Comparison of ENCODE assay signal across 36 cellular contexts in the genomic region with DNA sequence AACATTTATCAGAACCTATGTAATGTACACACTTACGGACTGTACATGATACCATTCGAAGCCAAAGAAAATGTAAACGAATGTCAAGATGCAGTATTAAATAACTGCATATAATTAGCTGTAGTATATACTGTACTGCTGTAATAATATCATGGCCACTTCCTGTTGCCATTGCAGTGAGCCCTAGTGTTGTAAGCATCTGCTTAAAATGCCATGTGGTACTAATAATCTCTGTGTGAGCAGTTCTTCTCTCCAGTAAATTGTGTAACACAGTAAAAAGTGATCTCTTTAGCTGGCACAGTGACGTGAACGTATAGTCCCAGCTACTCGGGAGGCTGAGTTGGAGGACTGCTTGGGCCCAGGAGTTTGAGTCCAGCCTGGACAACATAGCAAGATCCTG. TPM values are rescaled to one million over a fixed set of nuclear protein-coding genes. Genes with fewer than 3 reads are reported as not detected.
DNase-seq lines count a peak whose midpoint lies in the region; ATAC-seq, FAIRE-seq and TF ChIP-seq lines count a peak whose summit lies in the region.
"Had no signal": no experiment of that assay in that cellular context is flagged by ENCODE, and none has a peak within 500 bp of the region (broad histone marks: within the 10 kb centered on the region; RNA-seq: fewer than 3 reads in every experiment).

No MANE protein-coding gene starts in this region.

- no peak overlapping the region for H3K4me2 ChIP-seq in trophoblast cell (ENCODE audit: low read length)
- H3K4me2 ChIP-seq: BLaER1, neural progenitor cell had no signal

- no peak overlapping the region for H4K12ac ChIP-seq in trophoblast cell (ENCODE audit: low read depth, low read length)

- no TSS peak for BruUV-seq in A673 (replicated peaks; lab: Mats Ljungman, UMichigan)

- no peak overlapping the region for H2BK5ac ChIP-seq in trophoblast cell (ENCODE audit: low read depth, low read length, poor library complexity)

- no peak overlapping the region for H2BK12ac ChIP-seq in trophoblast cell (ENCODE audit: low read length)

- no peak for TF ChIP-seq CTCF in A673 (conservative IDR thresholded peaks at IDR 0.05; ENCODE audit: low read depth, low read length)

- no peak overlapping the region for H3K4me3 Mint-ChIP-seq in CD4-positive, CD25-positive, alpha-beta regulatory T cell
- H3K4me3 Mint-ChIP-seq: activated CD4-positive, alpha-beta memory T cell treated with anti-CD3 and anti-CD28 coated beads, Interleukin-2, amount 10 ng/mL, durations not matched to agents 7 days and 5 days; brain; neural progenitor cell had no signal

- H3K27me3 Mint-ChIP-seq in CD4-positive, CD25-positive, alpha-beta regulatory T cell: no peaks in the 10 kb centered on the region
- H3K27me3 Mint-ChIP-seq: activated CD4-positive, alpha-beta memory T cell treated with anti-CD3 and anti-CD28 coated beads, Interleukin-2, amount 10 ng/mL, durations not matched to agents 7 days and 5 days; brain had no signal

- POLR2A ChIA-PET in A673 (lab: Charles Lee; ENCODE audit: low non-redundant PET): interaction anchor here (0.7 kb wide), 1 partner anchor 138 kb away, joined by 5 read pairs; no protein-coding TSS in a partner anchor

- H3K36me3 Mint-ChIP-seq in CD4-positive, CD25-positive, alpha-beta regulatory T cell: peaks cover 45% of the 10 kb centered on the region

- no peak overlapping the region for H3K18ac ChIP-seq in trophoblast cell (ENCODE audit: low read length)

- H3K23ac ChIP-seq in trophoblast cell (ENCODE audit: low read length): no peak overlapping the region

- H2BK120ac ChIP-seq in trophoblast cell (ENCODE audit: insufficient read depth, low read length, poor library complexity): no peak overlapping the region

- no peaks in the 10 kb centered on the region for H3K79me2 ChIP-seq in trophoblast cell (ENCODE audit: control insufficient read depth, insufficient read depth, low read length, poor library complexity)

- H3K9me3 ChIP-seq in A673 (ENCODE audit: low read depth, low read length, poor library complexity, severe bottlenecking): no peaks in the 10 kb centered on the region
- H3K9me3 ChIP-seq in CD4-positive, CD25-positive, alpha-beta regulatory T cell (ENCODE audit: control insufficient read depth in 2 of 2, low read length in 2 of 2): no peaks in the 10 kb centered on the region
- H3K9me3 ChIP-seq in trophoblast cell (ENCODE audit: insufficient read depth, low read depth, low read length): no peaks in the 10 kb centered on the region
- H3K9me3 ChIP-seq: BLaER1, Caco-2, MG63, suprapubic skin had no signal

- peak; percentile 44 for DNase-seq in A673 (ENCODE audit: low spot score)
- peak in 1 of 3 donors; percentile 31 for DNase-seq in CD4-positive, CD25-positive, alpha-beta regulatory T cell
- DNase-seq in MV-4-11 (lab: John Stamatoyannopoulos, UW): peak; percentile 34
- peak; percentile 75 for DNase-seq in fibroblast of peridontal ligament (ENCODE audit: extremely low read depth)
- DNase-seq in RCC 7860 (ENCODE audit: low spot score): no peak
- DNase-seq in trophoblast cell: no peak
- no peak for DNase-seq in foreskin melanocyte
- DNase-seq: activated CD4-positive, alpha-beta memory T cell treated with anti-CD3 and anti-CD28 coated beads, Interleukin-2, amount 10 ng/mL, durations not matched to agents 7 days and 5 days; activated CD4-positive, alpha-beta T cell treated with anti-CD3 and anti-CD28 coated beads for 1 hour; activated CD8-positive, alpha-beta memory T cell treated with anti-CD3 and anti-CD28 coated beads, Interleukin-2, amount 50 U/mL, for 4 hours; activated naive CD4-positive, alpha-beta T cell treated with Interleukin-2 at 50 U/mL for 16 hours; amniotic stem cell; Caco-2; DMS53; islet precursor cell; KG1; left ventricle myocardium superior; MG63; NCI-H1417 treated with DMSO at 0.1 percent for 48 hours; NCI-H2081; NCI-H2227 treated with DMSO at 0.1 percent for 48 hours; NCI-H526; NK-92 treated with Interleukin-12 subunit alpha and Interleukin-12 subunit beta, amount 100 ng/mL, for 24 hours; PC-3; stimulated activated CD4-positive, alpha-beta T cell treated with anti-CD3 and anti-CD28 coated beads, Interleukin-1b, Interleukin-23, amount 100 ng/mL, for 48 hours; stimulated activated naive CD4-positive, alpha-beta T cell treated with Interleukin-2 at 50 U/mL for 16 hours had no signal

- peak in 1 of 2 donors; percentile 46 for ATAC-seq in CD4-positive, CD25-positive, alpha-beta regulatory T cell (ENCODE audit: low read depth in 2 of 2)
- no peak for ATAC-seq in HG02571 (IDR thresholded peaks at IDR 0.05; ENCODE audit: unreplicated experiment)
- ATAC-seq: esophagus mucosa, left ventricle myocardium superior, PC-3, Right ventricle myocardium inferior had no signal

- H4K8ac ChIP-seq in trophoblast cell (ENCODE audit: low read depth, low read length): no peak overlapping the region

- H3K27ac ChIP-seq in A673 (ENCODE audit: low read depth, low read length, poor library complexity, severe bottlenecking): no peak overlapping the region
- H3K27ac ChIP-seq in CD4-positive, CD25-positive, alpha-beta regulatory T cell (ENCODE audit: insufficient read depth, low read length, poor library complexity, severe bottlenecking): no peak overlapping the region
- no peak overlapping the region for H3K27ac ChIP-seq in trophoblast cell (ENCODE audit: low read depth, low read length)
- H3K27ac ChIP-seq: BLaER1, neural progenitor cell, suprapubic skin had no signal

- no peak overlapping the region for H2AFZ ChIP-seq in trophoblast cell (ENCODE audit: insufficient read depth, low read length, poor library complexity)
- H2AFZ ChIP-seq: neural progenitor cell had no signal

- H3K36me3 ChIP-seq in A673 (ENCODE audit: insufficient read depth, low read length, poor library complexity, severe bottlenecking) (peaks cover 72% of the 10 kb centered on the region), trophoblast cell (ENCODE audit: control insufficient read depth in 1 of 2, insufficient read depth in 2 of 2, low read length in 2 of 2) (peaks cover 10 to 14% of the 10 kb centered on the region in 2 experiments)
- H3K36me3 ChIP-seq in CD4-positive, CD25-positive, alpha-beta regulatory T cell (ENCODE audit: control insufficient read depth, insufficient read depth, low read length): peaks cover 59% of the 10 kb centered on the region

- no peak overlapping the region for H3K9ac ChIP-seq in trophoblast cell (ENCODE audit: low read length)
- H3K9ac ChIP-seq: BLaER1, neural progenitor cell had no signal

- no peaks in the 10 kb centered on the region for H3K9me3 Mint-ChIP-seq in CD4-positive, CD25-positive, alpha-beta regulatory T cell
- H3K9me3 Mint-ChIP-seq: activated CD4-positive, alpha-beta memory T cell treated with anti-CD3 and anti-CD28 coated beads, Interleukin-2, amount 10 ng/mL, durations not matched to agents 7 days and 5 days; brain; neural progenitor cell had no signal

- H3K4me3 ChIP-seq in A673 (ENCODE audit: low read depth, low read length, poor library complexity, severe bottlenecking) (no peak overlapping the region), trophoblast cell (ENCODE audit: low read depth, low read length) (no peak overlapping the region)
- no peak overlapping the region for H3K4me3 ChIP-seq in CD4-positive, CD25-positive, alpha-beta regulatory T cell (ENCODE audit: low read depth, low read length)
- H3K4me3 ChIP-seq: BLaER1, MG63, neural progenitor cell, suprapubic skin had no signal

- H3K4ac ChIP-seq in trophoblast cell (ENCODE audit: low read depth, low read length): no peak overlapping the region

- no peak overlapping the region for H2AK5ac ChIP-seq in trophoblast cell (ENCODE audit: low read length)

- H3K14ac ChIP-seq in trophoblast cell (ENCODE audit: low read length): no peak overlapping the region

- WGBS in trophoblast cell (ENCODE audit: extremely low coverage, insufficient coverage, insufficient read length): no CpG with 5 or more reads among the region's 6 CpGs

- intact Hi-C loops in A673 (cut with micrococcal nuclease; ENCODE audit: unreplicated experiment): no loop called here

- no peak overlapping the region for H4K91ac ChIP-seq in trophoblast cell (ENCODE audit: low read depth, low read length)

- FAIRE-seq in RCC 7860 (lab: Jason Lieb, UNC): no peak
- FAIRE-seq: A204.1, G401.6, H54 had no signal

- H3K27me3 ChIP-seq in A673 (replicated peaks; ENCODE audit: insufficient read depth, low read depth, low read length, poor library complexity) (no peaks in the 10 kb centered on the region), trophoblast cell (ENCODE audit: insufficient read depth, low read length) (no peaks in the 10 kb centered on the region)
- H3K27me3 ChIP-seq in CD4-positive, CD25-positive, alpha-beta regulatory T cell (ENCODE audit: control insufficient read depth, insufficient read depth, low read length): no peaks in the 10 kb centered on the region
- H3K27me3 ChIP-seq: BLaER1, MG63, neural progenitor cell, suprapubic skin had no signal

- peaks cover 8% of the 10 kb centered on the region for H3K4me1 ChIP-seq in A673 (ENCODE audit: insufficient read depth, low read length, poor library complexity, severe bottlenecking)
- H3K4me1 ChIP-seq in CD4-positive, CD25-positive, alpha-beta regulatory T cell (ENCODE audit: control insufficient read depth, insufficient read depth, low read length, poor library complexity, severe bottlenecking): peaks cover 2% of the 10 kb centered on the region
- no peaks in the 10 kb centered on the region for H3K4me1 ChIP-seq in trophoblast cell (ENCODE audit: control insufficient read depth in 1 of 2, insufficient read depth in 2 of 2, low read length in 2 of 2)
- H3K4me1 ChIP-seq: Caco-2, neural progenitor cell, suprapubic skin had no signal

- peak overlapping the region in 2 of 3 donors; percentile 20 to 69 for H3K27ac Mint-ChIP-seq in CD4-positive, CD25-positive, alpha-beta regulatory T cell
- H3K27ac Mint-ChIP-seq: activated CD4-positive, alpha-beta memory T cell treated with anti-CD3 and anti-CD28 coated beads, Interleukin-2, amount 10 ng/mL, durations not matched to agents 7 days and 5 days; brain; neural progenitor cell had no signal

- no peaks in the 10 kb centered on the region for H3K79me1 ChIP-seq in trophoblast cell (ENCODE audit: low read length)

- H3K4me1 Mint-ChIP-seq in CD4-positive, CD25-positive, alpha-beta regulatory T cell: peaks cover 31 to 59% (median 46%) of the 10 kb centered on the region in 4 donors
- H3K4me1 Mint-ChIP-seq: brain, neural progenitor cell had no signal

- CTCF ChIA-PET in A673 (lab: Charles Lee): no interaction called here

RNA-seq across cellular contexts. Expression of a gene that starts 8.6 kb away (rescaled TPM):
- total RNA-seq in A673 (2021): 55.4 and 68.5 TPM in 2 replicates
- 71.5 TPM for total RNA-seq in CD4-positive, CD25-positive, alpha-beta regulatory T cell
- 10 to 100 TPM; 21.6 to 27.7 (median 24.6) TPM for polyA plus RNA-seq in CD4-positive, CD25-positive, alpha-beta regulatory T cell
- 13.9 and 16.3 TPM in 2 replicates for polyA plus RNA-seq in trophoblast cell (2013)

RNA-seq across cellular contexts. Expression of a gene that starts 56.3 kb away (rescaled TPM):
- 1.2 and 1.6 TPM in 2 replicates for total RNA-seq in A673 (2021)
- total RNA-seq in CD4-positive, CD25-positive, alpha-beta regulatory T cell: 44.1 TPM
- polyA plus RNA-seq in CD4-positive, CD25-positive, alpha-beta regulatory T cell: 10 to 100 TPM in 2 of 4 donors, 1 to 10 TPM in 2; 7.8 to 20.6 (median 12.8) TPM
- 0.05 and 0.06 TPM in 2 replicates for polyA plus RNA-seq in trophoblast cell (2013)

RNA-seq across cellular contexts. Expression of a gene that starts 56.5 kb away (rescaled TPM):
- 1,596 and 1,873 TPM in 2 replicates for total RNA-seq in A673 (2021)
- total RNA-seq in CD4-positive, CD25-positive, alpha-beta regulatory T cell: 7,793 TPM
- over 10,000 TPM; 37,989 to 53,417 (median 43,977) TPM for polyA plus RNA-seq in CD4-positive, CD25-positive, alpha-beta regulatory T cell
- polyA plus RNA-seq in trophoblast cell (2013): 196 and 199 TPM in 2 replicates

Comparison
In these comparisons a context has a peak if more than half of its experiments do, and no peak if none do; other contexts are left out.
1. DNase-seq: peak in A673 (single experiment), MV-4-11 (single experiment) and fibroblast of peridontal ligament (single experiment); none in RCC 7860 (single experiment), trophoblast cell (0 of 2) and foreskin melanocyte (single experiment).
2. RNA of a gene that starts 56.3 kb away (total RNA-seq): 44.1 TPM in CD4-positive, CD25-positive, alpha-beta regulatory T cell (single experiment); 1.2 to 1.6 TPM in A673; every median in the first group is over 10 times any median in the second.